In genomic region chr13:73767747-73768315, GRCh38 we compare ENCODE assay signal across 8 cellular contexts.
DNase-seq lines count a peak whose midpoint lies in the region; ATAC-seq and TF ChIP-seq lines count a peak whose summit lies in the region.

No MANE protein-coding gene starts in this region.

- CTCF ChIA-PET in activated CD8-positive, alpha-beta T cell treated with anti-CD3 and anti-CD28 coated beads for 36 hours (lab: Charles Lee), result interaction anchor here (0.7 to 3.8 kb wide), 21 partner anchors 8 to 522 kb away, joined by 3 to 34 read pairs (median 4); no protein-coding TSS in a partner anchor

- no peak overlapping the region for H3K27ac ChIP-seq in right cardiac atrium (ENCODE audit: low read length)

- H3K27ac Mint-ChIP-seq in activated CD8-positive, alpha-beta T cell treated with anti-CD3 and anti-CD28 coated beads for 36 hours, result peak overlapping the region; percentile 97
- H3K27ac Mint-ChIP-seq in glutamatergic neuron (ENCODE audit: unreplicated experiment), result no peak overlapping the region

- H3K36me3 Mint-ChIP-seq in activated CD8-positive, alpha-beta T cell treated with anti-CD3 and anti-CD28 coated beads for 36 hours (ENCODE audit: low read depth), result peaks cover 30% of the 10 kb centered on the region
- peaks cover 8% of the 10 kb centered on the region for H3K36me3 Mint-ChIP-seq in glutamatergic neuron (ENCODE audit: unreplicated experiment)

- ATAC-seq in HG03103 (IDR thresholded peaks at IDR 0.05; ENCODE audit: low read depth, unreplicated experiment) (peak; percentile 36), right cardiac atrium (no peak), HG03521 (IDR thresholded peaks at IDR 0.05; ENCODE audit: unreplicated experiment) (no peak)
- no peak for ATAC-seq in activated CD8-positive, alpha-beta T cell treated with anti-CD3 and anti-CD28 coated beads for 36 hours

- H3K4me1 ChIP-seq in right cardiac atrium (ENCODE audit: control insufficient read depth, insufficient read depth, low read length), result peaks cover 11% of the 10 kb centered on the region

- H3K4me1 Mint-ChIP-seq in activated CD8-positive, alpha-beta T cell treated with anti-CD3 and anti-CD28 coated beads for 36 hours (ENCODE audit: low read depth), result peaks cover 60% of the 10 kb centered on the region
- peaks cover 19% of the 10 kb centered on the region for H3K4me1 Mint-ChIP-seq in glutamatergic neuron (ENCODE audit: low read depth, unreplicated experiment)

- peak; percentile 42 for TF ChIP-seq CTCF in GM10266 (IDR thresholded peaks at IDR 0.05; ENCODE audit: control insufficient read depth, insufficient read depth, low read depth, missing control alignments)
- peak; percentile 77 for TF ChIP-seq CTCF in activated CD8-positive, alpha-beta T cell treated with anti-CD3 and anti-CD28 coated beads for 36 hours (IDR thresholded peaks at IDR 0.05)
- peak; percentile 62 for TF ChIP-seq CTCF in glutamatergic neuron (IDR thresholded peaks at IDR 0.05; ENCODE audit: partially characterized antibody, unreplicated experiment)

- intact Hi-C loops in activated CD8-positive, alpha-beta T cell treated with anti-CD3 and anti-CD28 coated beads for 36 hours (cut with micrococcal nuclease), result loop anchor here (10.0 kb wide), 1 partner anchor 367 kb away; the partner anchor contains the start of gene KLF12
- intact Hi-C loops in right cardiac atrium (cut with DNase I), result no loop called here

- no peaks in the 10 kb centered on the region for H3K27me3 Mint-ChIP-seq in activated CD8-positive, alpha-beta T cell treated with anti-CD3 and anti-CD28 coated beads for 36 hours
- no peaks in the 10 kb centered on the region for H3K27me3 Mint-ChIP-seq in glutamatergic neuron (ENCODE audit: unreplicated experiment)

- no peaks in the 10 kb centered on the region for H3K27me3 ChIP-seq in right cardiac atrium (ENCODE audit: control insufficient read depth, insufficient read depth)

- peaks cover 14% of the 10 kb centered on the region for H3K9me3 Mint-ChIP-seq in activated CD8-positive, alpha-beta T cell treated with anti-CD3 and anti-CD28 coated beads for 36 hours
- H3K9me3 Mint-ChIP-seq in glutamatergic neuron (ENCODE audit: unreplicated experiment), result no peaks in the 10 kb centered on the region

- H3K4me3 Mint-ChIP-seq in activated CD8-positive, alpha-beta T cell treated with anti-CD3 and anti-CD28 coated beads for 36 hours, result no peak overlapping the region
- no peak overlapping the region for H3K4me3 Mint-ChIP-seq in glutamatergic neuron (ENCODE audit: unreplicated experiment)

- no peaks in the 10 kb centered on the region for H3K9me3 ChIP-seq in right cardiac atrium (ENCODE audit: control insufficient read depth, low read length)

- 73% methylated on average over 4 of the region's 4 CpGs for WGBS in right cardiac atrium

- POLR2A ChIA-PET in activated CD8-positive, alpha-beta T cell treated with anti-CD3 and anti-CD28 coated beads for 36 hours (lab: Charles Lee), result interaction anchor here (1.4 kb wide), 1 partner anchor 11 kb away, joined by 4 read pairs; no protein-coding TSS in a partner anchor

- peak; percentile 14 for DNase-seq in GM10266 (ENCODE audit: extremely low spot score)
- DNase-seq in activated CD8-positive, alpha-beta T cell treated with anti-CD3 and anti-CD28 coated beads for 36 hours, result peak; percentile 64
- peak; percentile 53 for DNase-seq in glutamatergic neuron
- peak; percentile 50 for DNase-seq in stimulated activated CD8-positive, alpha-beta memory T cell treated with anti-CD3 and anti-CD28 coated beads, Interleukin-4, amount 100 ng/mL, for 48 hours
- DNase-seq in mesenteric fat pad (ENCODE audit: low spot score), result no peak
- no peak for DNase-seq in right cardiac atrium

- H3K4me3 ChIP-seq in right cardiac atrium (ENCODE audit: low read length), result no peak overlapping the region

Comparison
In these comparisons a context has a peak if more than half of its experiments do, and no peak if none do; other contexts are left out.
1. DNase-seq: peak in GM10266 (single experiment), activated CD8-positive, alpha-beta T cell treated with anti-CD3 and anti-CD28 coated beads for 36 hours (single experiment), glutamatergic neuron (single experiment) and stimulated activated CD8-positive, alpha-beta memory T cell treated with anti-CD3 and anti-CD28 coated beads, Interleukin-4, amount 100 ng/mL, for 48 hours (single experiment); none in mesenteric fat pad (single experiment) and right cardiac atrium (0 of 3).
2. Peak in every context shown above with its lines, with median percentiles within 50 percentile points of each other: CTCF ChIP-seq.